In genomic region chr5:174668349-174668748, GRCh38 we compare ENCODE assay signal across 29 cellular contexts. TPM values are rescaled to one million over a fixed set of nuclear protein-coding genes. Genes with fewer than 3 reads are reported as not detected.
"Had no signal": no experiment of that assay in that cellular context is flagged by ENCODE, and none has a peak within 500 bp of the region (broad histone marks: within the 10 kb centered on the region; RNA-seq: fewer than 3 reads in every experiment).

No MANE protein-coding gene starts in this region.

- H3K36me3 ChIP-seq: colonic mucosa, esophagus muscularis mucosa, esophagus squamous epithelium, gastrocnemius medialis, gastroesophageal sphincter, heart left ventricle, heart right ventricle had no signal

- FAIRE-seq: endometrium, endothelial cell of umbilical vein, frontal cortex had no signal

- H3K4me3 Mint-ChIP-seq: dendritic cell treated with granulocyte-macrophage colony-stimulating factor and Interleukin-4, amounts not matched to agents 40 ng/mL and 50 ng/mL, for 4 days; effector memory CD8-positive, alpha-beta T cell; endodermal cell had no signal

- H3K79me2 ChIP-seq: hepatocyte had no signal

- H3K4me3 ChIP-seq: colonic mucosa, coronary artery, dorsolateral prefrontal cortex, esophagus muscularis mucosa, esophagus squamous epithelium, gastrocnemius medialis, gastroesophageal sphincter, heart left ventricle, heart right ventricle, hepatocyte had no signal

- H3K4me2 ChIP-seq: hepatocyte had no signal

- H3K27ac Mint-ChIP-seq: dendritic cell treated with granulocyte-macrophage colony-stimulating factor and Interleukin-4, amounts not matched to agents 40 ng/mL and 50 ng/mL, for 4 days; effector memory CD8-positive, alpha-beta T cell; endodermal cell had no signal

- H3K27me3 ChIP-seq: colonic mucosa, foreskin keratinocyte, gastrocnemius medialis, hepatocyte had no signal

- H3K4me1 ChIP-seq: colonic mucosa, esophagus muscularis mucosa, esophagus squamous epithelium, foreskin keratinocyte, gastrocnemius medialis, gastroesophageal sphincter, heart left ventricle, heart right ventricle had no signal

- H2AFZ ChIP-seq: hepatocyte had no signal

- H3K27ac ChIP-seq: colonic mucosa, coronary artery, dorsolateral prefrontal cortex, epithelial cell of prostate, esophagus muscularis mucosa, esophagus squamous epithelium, foreskin keratinocyte, gastrocnemius medialis, gastroesophageal sphincter, heart left ventricle, heart right ventricle, hepatocyte had no signal

- ATAC-seq: effector memory CD8-positive, alpha-beta T cell; esophagus mucosa; foreskin keratinocyte; gastrocnemius medialis; gastroesophageal sphincter; heart left ventricle; heart right ventricle had no signal

- H3K9me3 ChIP-seq: colonic mucosa, esophagus squamous epithelium, gastrocnemius medialis had no signal

- DNase-seq: colonic mucosa; cortex of kidney; dermis blood vessel endothelial cell; dorsolateral prefrontal cortex; effector CD4-positive, alpha-beta T cell; effector CD8-positive, alpha-beta T cell; effector memory CD4-positive, alpha-beta T cell; effector memory CD8-positive, alpha-beta T cell; endodermal cell; erythroblast; esophagus squamous epithelium; foreskin fibroblast; foreskin keratinocyte; foreskin melanocyte; gastrocnemius medialis; glutamatergic neuron; head of caudate nucleus; heart left ventricle; heart right ventricle had no signal

- H3K9me3 Mint-ChIP-seq: dendritic cell treated with granulocyte-macrophage colony-stimulating factor and Interleukin-4, amounts not matched to agents 40 ng/mL and 50 ng/mL, for 4 days had no signal

RNA-seq across cellular contexts. Expression of gene MSX2, which starts 56.0 kb away (rescaled TPM):
- total RNA-seq: endothelial cell of umbilical vein had no signal
- polyA plus RNA-seq: endothelial cell of umbilical vein had no signal
